ENCODE assay signal across 1 cellular context in genomic region chr6:27139753-27140522, GRCh38.
A peak's percentile ranks its signal among the peaks of the same experiment; 100 is the strongest.
TF ChIP-seq lines count a peak whose summit lies in the region.

No MANE protein-coding gene starts in this region.

TF ChIP-seq in K562, 482 proteins besides CTCF, POLR2A, EP300 and RAD21 (continued from another document and continues in another):
- TF ChIP-seq ZBTB43 (CRISPR knock-in tag; IDR thresholded peaks at IDR 0.05) (no peak), YBX1 (IDR thresholded peaks at IDR 0.05) (no peak), PTBP1 (IDR thresholded peaks at IDR 0.05; ENCODE audit: low read depth, low read length) (no peak), TGIF2 (CRISPR knock-in tag; IDR thresholded peaks at IDR 0.05) (no peak), ZNF586 (CRISPR knock-in tag; conservative IDR thresholded peaks at IDR 0.05) (0 out of 2 replicates have a peak, but pooled peaks have one; percentile 43), ZNF696 (CRISPR knock-in tag; conservative IDR thresholded peaks at IDR 0.05) (no peak), L3MBTL2 (IDR thresholded peaks at IDR 0.05) (no peak), CREB3L1 (IDR thresholded peaks at IDR 0.05; ENCODE audit: borderline replicate concordance, low read depth) (no peak), MCM3 (IDR thresholded peaks at IDR 0.05) (no peak), FOXK2 (conservative IDR thresholded peaks at IDR 0.05 in 1 of 2, IDR thresholded peaks at IDR 0.05 in 1 of 2; ENCODE audit: low read depth in 2 of 2) (no peak), SIX5 (IDR thresholded peaks at IDR 0.05; ENCODE audit: borderline replicate concordance in 1 of 2, insufficient read depth in 1 of 2, low read depth in 1 of 2, low read length in 2 of 2) (no peak), SUPT5H (IDR thresholded peaks at IDR 0.05) (peak; percentile 66), HEY1 (CRISPR knock-in tag; IDR thresholded peaks at IDR 0.05; ENCODE audit: borderline replicate concordance) (no peak), RCOR1 (IDR thresholded peaks at IDR 0.05; ENCODE audit: borderline replicate concordance in 1 of 2, low read depth in 2 of 2, low read length in 2 of 2) (no peak; a peak in 1 of 4 replicates), PREB (CRISPR knock-in tag; IDR thresholded peaks at IDR 0.05) (no peak), E2F4 (CRISPR knock-in tag; IDR thresholded peaks at IDR 0.05; ENCODE audit: low read depth) (no peak), HDAC3 (IDR thresholded peaks at IDR 0.05; ENCODE audit: borderline replicate concordance, partially characterized antibody) (no peak), ETV6 (IDR thresholded peaks at IDR 0.05; ENCODE audit: borderline replicate concordance in 1 of 2, low read depth in 2 of 2, low read length in 1 of 2) (0 out of 4 replicates have a peak, but pooled peaks of 1 of the 2 experiments have one; percentile 26), ETV6 (CRISPR knock-in tag; IDR thresholded peaks at IDR 0.05; ENCODE audit: borderline replicate concordance) (no peak), ZMIZ1 (IDR thresholded peaks at IDR 0.05; ENCODE audit: low read depth in 2 of 2, low read length in 2 of 2) (no peak), CHD7 (IDR thresholded peaks at IDR 0.05; ENCODE audit: low read depth, low read length) (no peak), PRMT5 (CRISPR knock-in tag; IDR thresholded peaks at IDR 0.05) (no peak), NFE2L1 (tag; IDR thresholded peaks at IDR 0.05; ENCODE audit: borderline replicate concordance, low read depth) (no peak), HNRNPUL1 (IDR thresholded peaks at IDR 0.05; ENCODE audit: low read length) (peak; percentile 77; the same call in 1 of the 2 replicates), NCOA1 (IDR thresholded peaks at IDR 0.05; ENCODE audit: low read depth) (no peak), RBM39 (optimal IDR thresholded peaks at IDR 0.05; ENCODE audit: low read depth, low read length) (peak; percentile 45), RREB1 (CRISPR knock-in tag; IDR thresholded peaks at IDR 0.05) (no peak), GATAD2A (IDR thresholded peaks at IDR 0.05) (no peak), KAT2B (IDR thresholded peaks at IDR 0.05; ENCODE audit: low read depth, low read length) (no peak)
